In genomic region chr1:112493351-112493750, GRCh38 we compare ENCODE assay signal across 31 cellular contexts. TPM values are rescaled to one million over a fixed set of nuclear protein-coding genes. Genes with fewer than 3 reads are reported as not detected.
"Had no signal": no experiment of that assay in that cellular context is flagged by ENCODE, and none has a peak within 500 bp of the region (broad histone marks: within the 10 kb centered on the region; RNA-seq: fewer than 3 reads in every experiment).

No MANE protein-coding gene starts in this region.

- H3K9me3 Mint-ChIP-seq: activated CD4-positive, alpha-beta T cell treated with anti-CD3 and anti-CD28 coated beads, Interleukin-2, amount 10 ng/mL, durations not matched to agents 24 days and 14 days; activated naive CD8-positive, alpha-beta T cell treated with anti-CD3 and anti-CD28 coated beads for 36 hours had no signal

- H3K27me3 ChIP-seq: brain microvascular endothelial cell, SJCRH30 had no signal

- DNase-seq: activated CD4-positive, alpha-beta T cell treated with anti-CD3 and anti-CD28 coated beads, Interleukin-2, amount 10 ng/mL, durations not matched to agents 24 days and 14 days; activated CD4-positive, alpha-beta T cell treated with anti-CD3 and anti-CD28 coated beads, Interleukin-2, amount 50 U/mL, for 4 hours; activated CD8-positive, alpha-beta memory T cell treated with anti-CD3 and anti-CD28 coated beads, Interleukin-2, amount 50 U/mL, for 48 hours; activated CD8-positive, alpha-beta T cell treated with anti-CD3 and anti-CD28 coated beads, Interleukin-2, amount 10 ng/mL, durations not matched to agents 7 days and 5 days; activated effector memory CD4-positive, alpha-beta T cell treated with anti-CD3 and anti-CD28 coated beads, Interleukin-2, amount 50 U/mL, for 16 hours; activated naive CD4-positive, alpha-beta T cell; activated naive CD4-positive, alpha-beta T cell treated with anti-CD3 and anti-CD28 coated beads, Interleukin-2, amount 50 U/mL, for 16 hours; activated naive CD8-positive, alpha-beta T cell treated with anti-CD3 and anti-CD28 coated beads for 36 hours; activated T-cell treated with anti-CD3 and anti-CD28 coated beads, Interleukin-2, amount 50 U/mL, for 48 hours; amniotic stem cell; aorta; brain microvascular endothelial cell; central memory CD4-positive, alpha-beta T cell; Karpas-422; KBM-7; NCI-H1105; NCI-H1417 treated with DMSO at 0.1 percent for 48 hours; NCI-H187 treated with DMSO at 0.1 percent for 48 hours; NCI-H2081; NCI-H226; NCI-H446 treated with DMSO at 0.1 percent for 48 hours; NCI-H524; NK-92 treated with Interleukin-12 subunit alpha and Interleukin-12 subunit beta, amount 100 ng/mL, for 24 hours; SHP77; SJCRH30; T1000; WERI-Rb-1 had no signal

- H3K4me3 ChIP-seq: SJCRH30, SK-N-MC had no signal

- H3K4me1 ChIP-seq: SJCRH30 had no signal

- H3K9me3 ChIP-seq: SJCRH30 had no signal

- H3K4me1 Mint-ChIP-seq: activated naive CD8-positive, alpha-beta T cell treated with anti-CD3 and anti-CD28 coated beads for 36 hours had no signal

- H3K36me3 Mint-ChIP-seq: activated naive CD8-positive, alpha-beta T cell treated with anti-CD3 and anti-CD28 coated beads for 36 hours had no signal

- H3K27ac ChIP-seq: brain microvascular endothelial cell, SJCRH30, SK-N-MC, WERI-Rb-1 had no signal

- H3K27ac Mint-ChIP-seq: activated CD4-positive, alpha-beta T cell treated with anti-CD3 and anti-CD28 coated beads, Interleukin-2, amount 10 ng/mL, durations not matched to agents 24 days and 14 days; activated CD8-positive, alpha-beta T cell treated with anti-CD3 and anti-CD28 coated beads, Interleukin-2, amount 10 ng/mL, durations not matched to agents 7 days and 5 days; activated naive CD8-positive, alpha-beta T cell treated with anti-CD3 and anti-CD28 coated beads for 36 hours had no signal

- H3K36me3 ChIP-seq: brain microvascular endothelial cell, SJCRH30, WERI-Rb-1 had no signal

- ATAC-seq: activated CD8-positive, alpha-beta T cell treated with anti-CD3 and anti-CD28 coated beads, Interleukin-2, amount 10 ng/mL, durations not matched to agents 7 days and 5 days; Panc1 had no signal

- H3K4me3 Mint-ChIP-seq: activated CD4-positive, alpha-beta T cell treated with anti-CD3 and anti-CD28 coated beads, Interleukin-2, amount 10 ng/mL, durations not matched to agents 24 days and 14 days; activated CD8-positive, alpha-beta T cell treated with anti-CD3 and anti-CD28 coated beads, Interleukin-2, amount 10 ng/mL, durations not matched to agents 7 days and 5 days; activated naive CD8-positive, alpha-beta T cell treated with anti-CD3 and anti-CD28 coated beads for 36 hours had no signal

RNA-seq across cellular contexts. Expression of gene WNT2B, which starts 15.4 kb away (rescaled TPM):
- total RNA-seq: activated CD4-positive, alpha-beta T cell treated with anti-CD3 and anti-CD28 coated beads, Interleukin-2, amount 10 ng/mL, durations not matched to agents 24 days and 14 days; activated CD8-positive, alpha-beta T cell treated with anti-CD3 and anti-CD28 coated beads, Interleukin-2, amount 10 ng/mL, durations not matched to agents 7 days and 5 days; activated naive CD8-positive, alpha-beta T cell treated with anti-CD3 and anti-CD28 coated beads for 36 hours; RPMI7951; T-helper 2 cell treated with Interferon-gamma antibody and Interleukin-4, amounts not matched to agents 100 ng/mL and 5 ng/mL, for 36 hours had no signal
